ENCODE assay signal across 20 cellular contexts in genomic region chr1:86712088-86712860, GRCh38.
"Had no signal": no experiment of that assay in that cellular context is flagged by ENCODE, and none has a peak within 500 bp of the region (broad histone marks: within the 10 kb centered on the region; RNA-seq: fewer than 3 reads in every experiment).

No MANE protein-coding gene starts in this region.

- H3K27ac ChIP-seq: esophagus squamous epithelium, parathyroid adenoma, transverse colon, vagina had no signal

- H3K9me3 Mint-ChIP-seq: activated T-helper 1 cell treated with anti-CD3 and anti-CD28 coated beads, Interleukin-12 subunit alpha, Interleukin-12 subunit beta, Interleukin-2, Interleukin-4 antibody, amounts not matched to agents 30 ng/mL and 10 ng/mL and 1 ng/mL, durations not matched to agents 14 hours and 24 hours and 36 hours; immature natural killer cell; neural crest cell; T-helper 2 cell treated with Interferon-gamma antibody and Interleukin-4, amounts not matched to agents 5 μg/mL and 100 μg/mL, for 36 hours had no signal

- H3K27me3 ChIP-seq: esophagus squamous epithelium, transverse colon, vagina had no signal

- H3K9ac ChIP-seq: parathyroid adenoma had no signal

- DNase-seq: central memory CD4-positive, alpha-beta T cell; cortex of kidney; effector CD4-positive, alpha-beta T cell; esophagus squamous epithelium; head of caudate nucleus; immature natural killer cell; left colon; mammary epithelial cell; stimulated activated CD4-positive, alpha-beta T cell treated with anti-CD3 and anti-CD28 coated beads, Interleukin-15, amount 100 ng/mL, for 24 hours; stimulated activated CD4-positive, alpha-beta T cell treated with anti-CD3 and anti-CD28 coated beads, Interleukin-4, amount 100 ng/mL, for 24 hours; stimulated activated CD8-positive, alpha-beta memory T cell treated with anti-CD3 and anti-CD28 coated beads, Interleukin-4, amount 100 ng/mL, for 48 hours; stimulated activated naive CD4-positive, alpha-beta T cell treated with Interleukin-2 at 50 U/mL for 16 hours; transverse colon had no signal

- H3K9me3 ChIP-seq: esophagus squamous epithelium, transverse colon, vagina had no signal

- H2AFZ ChIP-seq: parathyroid adenoma had no signal

- ATAC-seq: activated CD4-positive, CD25-positive, alpha-beta regulatory T cell treated with anti-CD3 and anti-CD28 coated beads, Interleukin-2, amount 50 U/mL, for 24 hours; left colon had no signal

- FAIRE-seq: endothelial cell of umbilical vein had no signal

- H3K4me3 Mint-ChIP-seq: activated T-helper 1 cell treated with anti-CD3 and anti-CD28 coated beads, Interleukin-12 subunit alpha, Interleukin-12 subunit beta, Interleukin-2, Interleukin-4 antibody, amounts not matched to agents 30 ng/mL and 10 ng/mL and 1 ng/mL, durations not matched to agents 14 hours and 24 hours and 36 hours; immature natural killer cell; neural crest cell; T-helper 2 cell treated with Interferon-gamma antibody and Interleukin-4, amounts not matched to agents 5 μg/mL and 100 μg/mL, for 36 hours had no signal

- H3K4me3 ChIP-seq: esophagus squamous epithelium, transverse colon, vagina had no signal

- H3K27ac Mint-ChIP-seq: activated T-helper 1 cell treated with anti-CD3 and anti-CD28 coated beads, Interleukin-12 subunit alpha, Interleukin-12 subunit beta, Interleukin-2, Interleukin-4 antibody, amounts not matched to agents 30 ng/mL and 10 ng/mL and 1 ng/mL, durations not matched to agents 14 hours and 24 hours and 36 hours; T-helper 2 cell treated with Interferon-gamma antibody and Interleukin-4, amounts not matched to agents 5 μg/mL and 100 μg/mL, for 36 hours had no signal
